Comparison of ENCODE assay signal across 37 cellular contexts in genomic region chr10:127757033-127757432, GRCh38. TPM values are rescaled to one million over a fixed set of nuclear protein-coding genes. Genes with fewer than 3 reads are reported as not detected.
DNase-seq lines count a peak whose midpoint lies in the region; ATAC-seq, FAIRE-seq and TF ChIP-seq lines count a peak whose summit lies in the region.
"Had no signal": no experiment of that assay in that cellular context is flagged by ENCODE, and none has a peak within 500 bp of the region (broad histone marks: within the 10 kb centered on the region; RNA-seq: fewer than 3 reads in every experiment).

No MANE protein-coding gene starts in this region.

- no peak overlapping the region for H3K27ac ChIP-seq in A673 (ENCODE audit: low read depth, low read length, poor library complexity, severe bottlenecking)
- H3K27ac ChIP-seq: ascending aorta, cardiac muscle cell, colonic mucosa, heart right ventricle, neutrophil, RWPE1, spleen, thoracic aorta, vagina had no signal

- intact Hi-C loops in A673 (cut with micrococcal nuclease; ENCODE audit: unreplicated experiment): no loop called here

- no peak for FAIRE-seq in D721Med (lab: Jason Lieb, UNC)
- FAIRE-seq: GM19239, H54, kidney had no signal

- H3K4me3 ChIP-seq in GM12875 (ENCODE audit: low read depth, low read length) (no peak overlapping the region), A673 (ENCODE audit: low read depth, low read length, poor library complexity, severe bottlenecking) (no peak overlapping the region)
- H3K4me3 ChIP-seq: ascending aorta, cardiac muscle cell, colonic mucosa, heart right ventricle, spleen, thoracic aorta, vagina had no signal

- POLR2A ChIA-PET in A673 (lab: Charles Lee; ENCODE audit: low non-redundant PET): no interaction called here

- H3K36me3 ChIP-seq in A673 (ENCODE audit: insufficient read depth, low read length, poor library complexity, severe bottlenecking): no peaks in the 10 kb centered on the region
- H3K36me3 ChIP-seq: ascending aorta, cardiac muscle cell, colonic mucosa, heart right ventricle, neutrophil, spleen, thoracic aorta, vagina had no signal

- ATAC-seq in GM19035 (IDR thresholded peaks at IDR 0.05; ENCODE audit: unreplicated experiment): no peak
- ATAC-seq: activated CD8-positive, alpha-beta memory T cell treated with anti-CD3 and anti-CD28 coated beads, Interleukin-2, amount 10 ng/mL, durations not matched to agents 7 days and 5 days; activated T-cell treated with anti-CD3 and anti-CD28 coated beads, Interleukin-2, amount 50 U/mL, for 4 hours; heart right ventricle; right cardiac atrium; stimulated activated naive CD8-positive, alpha-beta T cell treated with anti-CD3 and anti-CD28 coated beads, Interleukin-15, amount 100 ng/mL, for 72 hours; T-cell had no signal

- H3K27me3 ChIP-seq in A673 (replicated peaks; ENCODE audit: insufficient read depth, low read depth, low read length, poor library complexity): peaks cover 37% of the 10 kb centered on the region
- H3K27me3 ChIP-seq: ascending aorta, cardiac muscle cell, colonic mucosa, vagina had no signal

- H3K9me3 ChIP-seq in A673 (ENCODE audit: low read depth, low read length, poor library complexity, severe bottlenecking): no peaks in the 10 kb centered on the region
- H3K9me3 ChIP-seq: ascending aorta, colonic mucosa, heart right ventricle, neutrophil, spleen, thoracic aorta, vagina had no signal

- TF ChIP-seq CTCF in D721Med (IDR thresholded peaks at IDR 0.05; ENCODE audit: insufficient read depth, missing control alignments) (peak; percentile 9), GM12875 (IDR thresholded peaks at IDR 0.05; ENCODE audit: borderline replicate concordance, insufficient read depth, low read depth, low read length) (peak; percentile 35; the same call in 1 of the 2 replicates), A673 (conservative IDR thresholded peaks at IDR 0.05; ENCODE audit: low read depth, low read length) (no peak; the same call in 1 of the 2 replicates)

- H3K4me1 ChIP-seq in A673 (ENCODE audit: insufficient read depth, low read length, poor library complexity, severe bottlenecking): no peaks in the 10 kb centered on the region
- H3K4me1 ChIP-seq: ascending aorta, colonic mucosa, heart right ventricle, spleen, vagina had no signal

- DNase-seq in D721Med (ENCODE audit: insufficient read length, low spot score): no peak
- peak; percentile 9 for DNase-seq in NAMALWA (ENCODE audit: low spot score)
- DNase-seq in dermis blood vessel endothelial cell: peak; percentile 13
- no peak for DNase-seq in ureter (ENCODE audit: low spot score)
- no peak for DNase-seq in GM03348 (ENCODE audit: low spot score)
- DNase-seq in A673 (ENCODE audit: low spot score): no peak
- DNase-seq: activated CD4-positive, alpha-beta T cell treated with anti-CD3 and anti-CD28 coated beads, Interleukin-2, amount 50 U/mL, for 1 hour; activated CD4-positive, CD25-positive, alpha-beta regulatory T cell; activated CD8-positive, alpha-beta memory T cell treated with anti-CD3 and anti-CD28 coated beads, Interleukin-2, amount 10 ng/mL, durations not matched to agents 7 days and 5 days; activated T-cell treated with anti-CD3 and anti-CD28 coated beads, Interleukin-2, amount 50 U/mL, for 4 hours; CD8-positive, alpha-beta memory T cell; colonic mucosa; DMS 273 treated with DMSO at 0.1 percent for 48 hours; effector memory CD4-positive, alpha-beta T cell; heart right ventricle; KG1; kidney; NCI-H1436 treated with DMSO at 0.1 percent for 48 hours; NCI-H226; NCI-H69; right cardiac atrium; spleen; stimulated activated CD4-positive, alpha-beta T cell treated with anti-CD3 and anti-CD28 coated beads, Interleukin-2, amount 100 ng/mL, for 24 hours; stimulated activated naive CD8-positive, alpha-beta T cell treated with anti-CD3 and anti-CD28 coated beads, Interleukin-15, amount 100 ng/mL, for 72 hours; T-cell had no signal

- CTCF ChIA-PET in A673 (lab: Charles Lee): interaction anchor here (0.7 to 1.3 kb wide), 2 partner anchors 55 to 97 kb away, joined by 3 to 5 read pairs; no protein-coding TSS in a partner anchor

- BruUV-seq in A673 (replicated peaks; lab: Mats Ljungman, UMichigan): no TSS peak

RNA-seq across cellular contexts. Expression of gene FOXI2, which starts 20.0 kb away (rescaled TPM):
- total RNA-seq in dermis blood vessel endothelial cell: not detected in 2 replicates
- 1.1 TPM for total RNA-seq in ureter
- not detected in 2 replicates for total RNA-seq in A673 (2021)
- total RNA-seq: activated CD8-positive, alpha-beta memory T cell treated with anti-CD3 and anti-CD28 coated beads, Interleukin-2, amount 10 ng/mL, durations not matched to agents 7 days and 5 days; activated T-cell treated with anti-CD3 and anti-CD28 coated beads, Interleukin-2, amount 50 U/mL, for 4 hours; ascending aorta; cardiac muscle cell; CD8-positive, alpha-beta memory T cell; fibroblast of villous mesenchyme; mesothelial cell of epicardium; T-cell had no signal

Comparison
In these comparisons a context has a peak if more than half of its experiments do, and no peak if none do; other contexts are left out.
1. DNase-seq: peak in NAMALWA (single experiment) and dermis blood vessel endothelial cell (single experiment); none in D721Med (single experiment), ureter (single experiment), GM03348 (single experiment) and A673 (single experiment).